Comparison of ENCODE assay signal across 8 cellular contexts in genomic region chr6:125597411-125598253, GRCh38.
DNase-seq lines count a peak whose midpoint lies in the region; ATAC-seq and TF ChIP-seq lines count a peak whose summit lies in the region.

No MANE protein-coding gene starts in this region.

- H3K4me3 Mint-ChIP-seq in activated B cell treated with CpG ODN at 0.5 μM for 24 hours (no peak overlapping the region), osteocyte (ENCODE audit: unreplicated experiment) (no peak overlapping the region)
- no peak overlapping the region for H3K4me3 Mint-ChIP-seq in CD8-positive, alpha-beta memory T cell

- H3K4me3 ChIP-seq in CD8-positive, alpha-beta memory T cell (ENCODE audit: low read length), result no peak overlapping the region

- H3K9me3 Mint-ChIP-seq in activated B cell treated with CpG ODN at 0.5 μM for 24 hours (no peaks in the 10 kb centered on the region), osteocyte (ENCODE audit: unreplicated experiment) (peaks cover 10% of the 10 kb centered on the region)
- H3K9me3 Mint-ChIP-seq in CD8-positive, alpha-beta memory T cell, result no peaks in the 10 kb centered on the region

- no peak overlapping the region for H3K27ac ChIP-seq in CD8-positive, alpha-beta memory T cell (ENCODE audit: low read depth, low read length)

- H3K27me3 ChIP-seq in CD8-positive, alpha-beta memory T cell (ENCODE audit: insufficient read depth, low read length, poor library complexity, severe bottlenecking), result no peaks in the 10 kb centered on the region

- CTCF ChIA-PET in activated B cell treated with CpG ODN at 0.5 μM for 24 hours (lab: Charles Lee), result no interaction called here
- CTCF ChIA-PET in CD8-positive, alpha-beta memory T cell (lab: Charles Lee), result no interaction called here

- no peaks in the 10 kb centered on the region for H3K9me3 ChIP-seq in CD8-positive, alpha-beta memory T cell (ENCODE audit: low read length)

- peaks cover 4% of the 10 kb centered on the region for H3K4me1 Mint-ChIP-seq in activated B cell treated with CpG ODN at 0.5 μM for 24 hours
- H3K4me1 Mint-ChIP-seq in osteocyte (ENCODE audit: unreplicated experiment), result peaks cover 46% of the 10 kb centered on the region
- H3K4me1 Mint-ChIP-seq in CD8-positive, alpha-beta memory T cell, result no peaks in the 10 kb centered on the region

- ATAC-seq in GM18868 (IDR thresholded peaks at IDR 0.05; ENCODE audit: unreplicated experiment) (peak; percentile 78), HG03457 (IDR thresholded peaks at IDR 0.05; ENCODE audit: unreplicated experiment) (peak; percentile 85), activated B cell treated with CpG ODN at 0.5 μM for 24 hours (ENCODE audit: low read depth) (peak; percentile 54), GM21723 (IDR thresholded peaks at IDR 0.05; ENCODE audit: unreplicated experiment) (no peak)

- peaks cover 2% of the 10 kb centered on the region for H3K27me3 Mint-ChIP-seq in activated B cell treated with CpG ODN at 0.5 μM for 24 hours
- H3K27me3 Mint-ChIP-seq in osteocyte (ENCODE audit: unreplicated experiment), result no peaks in the 10 kb centered on the region
- peaks cover 4 to 21% of the 10 kb centered on the region in 2 donors for H3K27me3 Mint-ChIP-seq in CD8-positive, alpha-beta memory T cell

- intact Hi-C loops in activated B cell treated with CpG ODN at 0.5 μM for 24 hours (cut with micrococcal nuclease), result loop anchor here (1.0 kb wide), 1 partner anchor 16 kb away; no protein-coding TSS in a partner anchor

- POLR2A ChIA-PET in activated B cell treated with CpG ODN at 0.5 μM for 24 hours (lab: Charles Lee), result no interaction called here
- POLR2A ChIA-PET in CD8-positive, alpha-beta memory T cell (lab: Charles Lee), result no interaction called here

- H3K27ac Mint-ChIP-seq in activated B cell treated with CpG ODN at 0.5 μM for 24 hours, result no peak overlapping the region
- H3K27ac Mint-ChIP-seq in osteocyte (ENCODE audit: unreplicated experiment), result peak overlapping the region; percentile 71
- H3K27ac Mint-ChIP-seq in CD8-positive, alpha-beta memory T cell, result no peak overlapping the region

- no peaks in the 10 kb centered on the region for H3K4me1 ChIP-seq in CD8-positive, alpha-beta memory T cell (ENCODE audit: insufficient read depth, low read length)

- TF ChIP-seq CTCF in activated B cell treated with CpG ODN at 0.5 μM for 24 hours (IDR thresholded peaks at IDR 0.05) (no peak), osteocyte (IDR thresholded peaks at IDR 0.05) (no peak)

- DNase-seq in activated B cell treated with CpG ODN at 0.5 μM for 24 hours (no peak), osteocyte (ENCODE audit: extremely low spot score, unreplicated experiment) (peak; percentile 85), HCEC 1CT (no peak), epidermal melanocyte (ENCODE audit: insufficient read length, low spot score) (no peak)
- DNase-seq in CD8-positive, alpha-beta memory T cell, result no peak

- no peaks in the 10 kb centered on the region for H3K36me3 ChIP-seq in CD8-positive, alpha-beta memory T cell (ENCODE audit: insufficient read depth, low read length)

- H3K36me3 Mint-ChIP-seq in activated B cell treated with CpG ODN at 0.5 μM for 24 hours (ENCODE audit: low read depth), result no peaks in the 10 kb centered on the region
- H3K36me3 Mint-ChIP-seq in osteocyte (ENCODE audit: unreplicated experiment), result peaks cover under 1% of the 10 kb centered on the region
- H3K36me3 Mint-ChIP-seq in CD8-positive, alpha-beta memory T cell, result no peaks in the 10 kb centered on the region
